In the genomic region with DNA sequence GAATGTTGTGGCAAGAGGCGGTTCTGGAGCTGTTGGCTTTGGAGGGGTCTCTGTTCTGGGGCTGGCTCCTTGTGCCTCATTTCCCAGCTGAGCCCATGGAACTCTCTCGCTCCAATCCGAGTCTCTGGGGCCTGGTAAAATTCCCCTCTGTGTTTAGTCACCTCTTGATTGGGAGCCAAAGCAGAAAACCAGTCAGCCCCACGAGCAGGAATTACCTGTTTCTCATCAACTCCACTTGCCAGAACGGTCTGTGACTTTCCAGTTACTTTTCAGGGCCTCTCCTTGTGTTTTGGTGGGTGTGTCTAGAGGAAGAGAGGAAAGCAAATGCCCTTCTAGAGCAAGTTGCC, we compare ENCODE assay signal across 8 cellular contexts. TPM values are rescaled to one million over a fixed set of nuclear protein-coding genes. Genes with fewer than 3 reads are reported as not detected.
DNase-seq lines count a peak whose midpoint lies in the region; ATAC-seq and TF ChIP-seq lines count a peak whose summit lies in the region.

No MANE protein-coding gene starts in this region.

- H3K27ac ChIP-seq in epithelial cell of prostate (peak overlapping the region; percentile 100), osteoblast (ENCODE audit: low read depth, low read length) (peak overlapping the region; percentile 98)

- ATAC-seq in T-cell (replicated peaks in 1 of 4) (peak in 3 of 4 experiments; percentile 0 to 7 (median 2)), HG03378 (IDR thresholded peaks at IDR 0.05; ENCODE audit: unreplicated experiment) (no peak), HG02884 (IDR thresholded peaks at IDR 0.05; ENCODE audit: unreplicated experiment) (no peak)

- H3K36me3 Mint-ChIP-seq in T-cell: no peaks in the 10 kb centered on the region

- no peaks in the 10 kb centered on the region for H3K9me3 Mint-ChIP-seq in T-cell

- H3K4me3 Mint-ChIP-seq in T-cell: peak overlapping the region; percentile 67 to 77 (median 75)

- H4K20me1 ChIP-seq in osteoblast (ENCODE audit: insufficient read depth, low read length): no peaks in the 10 kb centered on the region

- H3K79me2 ChIP-seq in osteoblast (ENCODE audit: insufficient read depth, low read length): no peaks in the 10 kb centered on the region

- H3K27ac Mint-ChIP-seq in T-cell: peak overlapping the region; percentile 99 to 100

- CTCF ChIA-PET in T-cell (lab: Charles Lee): interaction anchor here in 1 of 2 donors (0.7 to 2.3 kb wide), 3 partner anchors 9 to 411 kb away, joined by 3 to 14 read pairs (median 5); no protein-coding TSS in a partner anchor

- peaks cover under 1% of the 10 kb centered on the region for H3K27me3 ChIP-seq in osteoblast (ENCODE audit: insufficient read depth, low read length)

- H2AFZ ChIP-seq in osteoblast (ENCODE audit: low read length): peak overlapping the region; percentile 88

- H3K27me3 Mint-ChIP-seq in T-cell: peaks cover 0 to under 1% of the 10 kb centered on the region in 2 donors

- POLR2A ChIA-PET in T-cell (lab: Charles Lee): interaction anchor here in 1 of 2 donors (1.7 kb wide), 1 partner anchor 13 kb away, joined by 5 read pairs; no protein-coding TSS in a partner anchor

- peaks cover 29 to 38% (median 38%) of the 10 kb centered on the region in 3 donors for H3K4me1 Mint-ChIP-seq in T-cell

- H3K9me3 ChIP-seq in osteoblast (ENCODE audit: low read depth, low read length): no peaks in the 10 kb centered on the region

- H3K4me2 ChIP-seq in osteoblast (ENCODE audit: insufficient read depth, low read length): peak overlapping the region; percentile 90

- peak overlapping the region; percentile 62 for H3K4me3 ChIP-seq in osteoblast (ENCODE audit: insufficient read depth, low read length)

- H3K36me3 ChIP-seq in osteoblast (ENCODE audit: insufficient read depth, low read length): no peaks in the 10 kb centered on the region

- no peak for TF ChIP-seq CTCF in osteoblast (IDR thresholded peaks at IDR 0.05; ENCODE audit: extremely low read depth, low read depth, low read length)

- peaks cover 51% of the 10 kb centered on the region for H3K4me1 ChIP-seq in osteoblast (ENCODE audit: insufficient read depth, low read length)

- peak; percentile 29 for DNase-seq in NCI-H2196 (lab: John Stamatoyannopoulos, UW; ENCODE audit: unreplicated experiment)
- no peak for DNase-seq in NCI-H2196 treated with DMSO at 0.1 percent for 48 hours (lab: John Stamatoyannopoulos, UW; ENCODE audit: unreplicated experiment)
- peak in 2 of 34 experiments; percentile 16 to 48 for DNase-seq in T-cell
- peak; percentile 95 for DNase-seq in epithelial cell of prostate (ENCODE audit: low read depth, low spot score)
- DNase-seq in osteoblast (ENCODE audit: insufficient read length, low spot score, missing footprints): peak; percentile 67
- DNase-seq in CD1c-positive myeloid dendritic cell (ENCODE audit: extremely low spot score): no peak

RNA-seq across cellular contexts. Expression of a gene that starts 10.8 kb away (rescaled TPM):
- total RNA-seq in T-cell (100 to 1,000 TPM in 3 of 5 donors, 10 to 100 TPM in 2; 37.3 to 254 (median 195) TPM), osteoblast (142 and 167 TPM in 2 replicates)

RNA-seq across cellular contexts. Expression of a gene that starts 41.3 kb away (rescaled TPM):
- total RNA-seq in T-cell (not detected), osteoblast (not detected in 2 replicates)

RNA-seq across cellular contexts. Expression of a gene that starts 53.9 kb away (rescaled TPM):
- total RNA-seq in T-cell (100 to 1,000 TPM; 157 to 277 (median 264) TPM), osteoblast (103 and 116 TPM in 2 replicates)

Comparison
In these comparisons a context has a peak if more than half of its experiments do, and no peak if none do; other contexts are left out.
1. DNase-seq: peak in NCI-H2196 (single experiment), epithelial cell of prostate (single experiment) and osteoblast (single experiment); none in NCI-H2196 treated with DMSO at 0.1 percent for 48 hours (single experiment) and CD1c-positive myeloid dendritic cell (single experiment).
2. ATAC-seq: peak in T-cell (3 of 4); none in HG03378 (single experiment) and HG02884 (single experiment).